In the genomic region with DNA sequence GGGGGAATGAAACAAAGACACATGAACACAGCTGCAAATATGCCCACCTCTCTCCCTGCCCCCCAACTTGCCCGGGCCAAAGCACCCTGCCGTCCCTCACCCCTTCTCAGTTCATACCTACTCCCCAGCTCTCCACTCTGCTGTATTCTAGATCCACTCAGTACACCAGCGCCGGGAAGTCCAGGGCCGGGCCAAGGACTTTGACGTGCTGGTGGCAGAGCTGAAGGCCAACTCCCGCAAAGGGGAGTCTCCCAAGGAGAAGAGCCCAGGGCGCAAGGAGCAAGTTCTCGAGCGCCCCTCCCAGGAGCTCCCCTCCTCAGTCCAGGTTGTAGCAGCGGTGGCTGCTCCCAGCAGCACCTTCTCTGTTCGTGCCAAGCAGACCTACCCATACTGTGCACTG, we compare ENCODE assay signal across 21 cellular contexts. TPM values are rescaled to one million over a fixed set of nuclear protein-coding genes. Genes with fewer than 3 reads are reported as not detected.
"Had no signal": no experiment of that assay in that cellular context is flagged by ENCODE, and none has a peak within 500 bp of the region (broad histone marks: within the 10 kb centered on the region; RNA-seq: fewer than 3 reads in every experiment).

No MANE protein-coding gene starts in this region.

- H3K27me3 ChIP-seq: MG63 had no signal

- H3K4me2 ChIP-seq: SK-N-SH had no signal

- H3K9me3 ChIP-seq: MG63, SK-N-SH had no signal

- H3K4me3 ChIP-seq: MG63 had no signal

- H3K9ac ChIP-seq: SK-N-SH had no signal

- H3K27ac ChIP-seq: RWPE1 had no signal

- DNase-seq: Karpas-422, KG1, MG63, NCI-H1092, NCI-H1105 treated with DMSO at 0.1 percent for 48 hours, NCI-H1417 treated with DMSO at 0.1 percent for 48 hours, NCI-H146, NCI-H187, NCI-H2029, NCI-H2081 treated with DMSO at 0.1 percent for 48 hours, NCI-H2171, NCI-H226, NCI-H446, NCI-H510A, NCI-H524 treated with DMSO at 0.1 percent for 48 hours, NCI-H69, NCI-H774, SHP77, SK-N-SH had no signal

RNA-seq across cellular contexts. Expression of a gene that starts 22.4 kb away (rescaled TPM):
- total RNA-seq: HT-29 had no signal

RNA-seq across cellular contexts. Expression of a gene that starts 51.0 kb away (rescaled TPM):
- total RNA-seq: HT-29 had no signal
- polyA plus RNA-seq: SK-N-SH had no signal
